ENCODE assay signal across 1 cellular context in the genomic region with DNA sequence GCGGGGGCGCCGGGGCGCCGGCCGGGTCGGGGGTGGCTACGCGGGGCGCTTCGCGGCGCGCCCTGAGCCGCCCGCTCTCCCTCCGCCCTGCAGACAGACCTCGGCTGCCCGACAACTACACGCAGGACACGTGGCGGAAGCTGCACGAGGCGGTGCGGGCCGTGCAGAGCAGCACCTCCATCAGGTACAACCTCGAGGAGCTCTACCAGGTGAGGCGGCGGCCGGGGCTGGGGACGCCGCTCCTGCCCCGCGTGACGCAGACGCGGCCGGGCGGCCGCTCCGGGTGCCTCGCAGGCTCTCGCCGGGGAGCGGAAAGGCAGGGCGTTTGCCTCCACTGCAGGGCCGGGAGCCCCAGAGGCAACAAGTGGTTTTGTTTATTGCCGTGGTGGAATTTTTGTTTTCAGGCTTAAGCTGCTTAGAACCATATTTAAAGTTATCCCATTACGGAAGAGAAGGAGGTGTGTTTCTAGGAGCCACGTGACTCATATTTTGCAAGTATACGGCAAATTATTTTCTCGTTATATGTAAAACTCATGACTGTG.
A peak's percentile ranks its signal among the peaks of the same experiment; 100 is the strongest.
TF ChIP-seq lines count a peak whose summit lies in the region.

No MANE protein-coding gene starts in this region.

TF ChIP-seq in HepG2, 621 proteins besides CTCF, POLR2A, EP300 and RAD21 (continued from another document and continues in another):
- TF ChIP-seq MEIS1 (CRISPR knock-in tag; IDR thresholded peaks at IDR 0.05; ENCODE audit: borderline replicate concordance) (no peak), ZNF792 (CRISPR knock-in tag; IDR thresholded peaks at IDR 0.05) (no peak), FOXP1 (IDR thresholded peaks at IDR 0.05) (no peak), FOXP1 (CRISPR knock-in tag; IDR thresholded peaks at IDR 0.05) (no peak), MED1 (CRISPR knock-in tag; IDR thresholded peaks at IDR 0.05) (no peak), NONO (IDR thresholded peaks at IDR 0.05) (no peak), NONO (CRISPR knock-in tag; conservative IDR thresholded peaks at IDR 0.05) (no peak), ZFP36L2 (CRISPR knock-in tag; IDR thresholded peaks at IDR 0.05) (no peak), CENPX (CRISPR knock-in tag; IDR thresholded peaks at IDR 0.05) (no peak), SYNCRIP (IDR thresholded peaks at IDR 0.05; ENCODE audit: insufficient read depth, low read depth, low read length) (no peak), ZNF670 (CRISPR knock-in tag; IDR thresholded peaks at IDR 0.05; ENCODE audit: borderline replicate concordance) (no peak), BRCA1 (CRISPR knock-in tag; IDR thresholded peaks at IDR 0.05) (no peak), KLF9 (CRISPR knock-in tag; IDR thresholded peaks at IDR 0.05; ENCODE audit: low read depth) (no peak), ISX (CRISPR knock-in tag; conservative IDR thresholded peaks at IDR 0.05) (0 out of 2 replicates have a peak, but pooled peaks have one; percentile 77), ZNF282 (IDR thresholded peaks at IDR 0.05; ENCODE audit: partially characterized antibody) (no peak), GPN1 (CRISPR knock-in tag; IDR thresholded peaks at IDR 0.05; ENCODE audit: borderline replicate concordance) (no peak), MXD4 (CRISPR knock-in tag; IDR thresholded peaks at IDR 0.05) (peak; percentile 83), ZNF251 (CRISPR knock-in tag; IDR thresholded peaks at IDR 0.05) (no peak), KDM5A (IDR thresholded peaks at IDR 0.05; ENCODE audit: borderline replicate concordance, low read length) (peak; percentile 26; the same call in 1 of the 2 replicates), ZNF143 (CRISPR knock-in tag; IDR thresholded peaks at IDR 0.05) (no peak), ZNF605 (CRISPR knock-in tag; IDR thresholded peaks at IDR 0.05) (no peak), SAFB2 (CRISPR knock-in tag; IDR thresholded peaks at IDR 0.05; ENCODE audit: borderline replicate concordance, low read depth) (no peak), NBN (conservative IDR thresholded peaks at IDR 0.05) (no peak), ZNF557 (CRISPR knock-in tag; IDR thresholded peaks at IDR 0.05) (peak; percentile 51; the same call in 1 of the 2 replicates), ZNF274 (CRISPR knock-in tag; IDR thresholded peaks at IDR 0.05) (peak; percentile 64; the same call in 1 of the 2 replicates), MTF2 (CRISPR knock-in tag; IDR thresholded peaks at IDR 0.05; ENCODE audit: borderline replicate concordance) (no peak), MBD4 (IDR thresholded peaks at IDR 0.05; ENCODE audit: borderline replicate concordance, low read length) (no peak), ZNF775 (CRISPR knock-in tag; IDR thresholded peaks at IDR 0.05; ENCODE audit: borderline replicate concordance) (no peak), ZNF510 (CRISPR knock-in tag; IDR thresholded peaks at IDR 0.05; ENCODE audit: low read depth) (no peak), ZNF326 (CRISPR knock-in tag; IDR thresholded peaks at IDR 0.05; ENCODE audit: borderline replicate concordance) (no peak)
- TF ChIP-seq, protein P1, sequence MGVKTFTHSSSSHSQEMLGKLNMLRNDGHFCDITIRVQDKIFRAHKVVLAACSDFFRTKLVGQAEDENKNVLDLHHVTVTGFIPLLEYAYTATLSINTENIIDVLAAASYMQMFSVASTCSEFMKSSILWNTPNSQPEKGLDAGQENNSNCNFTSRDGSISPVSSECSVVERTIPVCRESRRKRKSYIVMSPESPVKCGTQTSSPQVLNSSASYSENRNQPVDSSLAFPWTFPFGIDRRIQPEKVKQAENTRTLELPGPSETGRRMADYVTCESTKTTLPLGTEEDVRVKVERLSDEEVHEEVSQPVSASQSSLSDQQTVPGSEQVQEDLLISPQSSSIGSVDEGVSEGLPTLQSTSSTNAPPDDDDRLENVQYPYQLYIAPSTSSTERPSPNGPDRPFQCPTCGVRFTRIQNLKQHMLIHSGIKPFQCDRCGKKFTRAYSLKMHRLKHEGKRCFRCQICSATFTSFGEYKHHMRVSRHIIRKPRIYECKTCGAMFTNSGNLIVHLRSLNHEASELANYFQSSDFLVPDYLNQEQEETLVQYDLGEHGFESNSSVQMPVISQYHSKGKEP (CRISPR knock-in tag; IDR thresholded peaks at IDR 0.05) = 0 out of 2 replicates have a peak, but pooled peaks have one; percentile 70
- TF ChIP-seq, protein P2, sequence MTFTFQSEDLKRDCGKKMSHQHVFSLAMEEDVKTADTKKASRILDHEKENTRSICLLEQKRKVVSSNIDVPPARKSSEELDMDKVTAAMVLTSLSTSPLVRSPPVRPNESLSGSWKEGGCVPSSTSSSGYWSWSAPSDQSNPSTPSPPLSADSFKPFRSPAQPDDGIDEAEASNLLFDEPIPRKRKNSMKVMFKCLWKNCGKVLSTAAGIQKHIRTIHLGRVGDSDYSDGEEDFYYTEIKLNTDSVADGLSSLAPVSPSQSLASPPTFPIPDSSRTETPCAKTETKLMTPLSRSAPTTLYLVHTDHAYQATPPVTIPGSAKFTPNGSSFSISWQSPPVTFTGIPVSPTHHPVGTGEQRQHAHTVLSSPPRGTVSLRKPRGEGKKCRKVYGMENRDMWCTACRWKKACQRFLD (CRISPR knock-in tag; IDR thresholded peaks at IDR 0.05; ENCODE audit: borderline replicate concordance) = no peak; the same call in 1 of the 2 replicates
- TF ChIP-seq, protein P3, sequence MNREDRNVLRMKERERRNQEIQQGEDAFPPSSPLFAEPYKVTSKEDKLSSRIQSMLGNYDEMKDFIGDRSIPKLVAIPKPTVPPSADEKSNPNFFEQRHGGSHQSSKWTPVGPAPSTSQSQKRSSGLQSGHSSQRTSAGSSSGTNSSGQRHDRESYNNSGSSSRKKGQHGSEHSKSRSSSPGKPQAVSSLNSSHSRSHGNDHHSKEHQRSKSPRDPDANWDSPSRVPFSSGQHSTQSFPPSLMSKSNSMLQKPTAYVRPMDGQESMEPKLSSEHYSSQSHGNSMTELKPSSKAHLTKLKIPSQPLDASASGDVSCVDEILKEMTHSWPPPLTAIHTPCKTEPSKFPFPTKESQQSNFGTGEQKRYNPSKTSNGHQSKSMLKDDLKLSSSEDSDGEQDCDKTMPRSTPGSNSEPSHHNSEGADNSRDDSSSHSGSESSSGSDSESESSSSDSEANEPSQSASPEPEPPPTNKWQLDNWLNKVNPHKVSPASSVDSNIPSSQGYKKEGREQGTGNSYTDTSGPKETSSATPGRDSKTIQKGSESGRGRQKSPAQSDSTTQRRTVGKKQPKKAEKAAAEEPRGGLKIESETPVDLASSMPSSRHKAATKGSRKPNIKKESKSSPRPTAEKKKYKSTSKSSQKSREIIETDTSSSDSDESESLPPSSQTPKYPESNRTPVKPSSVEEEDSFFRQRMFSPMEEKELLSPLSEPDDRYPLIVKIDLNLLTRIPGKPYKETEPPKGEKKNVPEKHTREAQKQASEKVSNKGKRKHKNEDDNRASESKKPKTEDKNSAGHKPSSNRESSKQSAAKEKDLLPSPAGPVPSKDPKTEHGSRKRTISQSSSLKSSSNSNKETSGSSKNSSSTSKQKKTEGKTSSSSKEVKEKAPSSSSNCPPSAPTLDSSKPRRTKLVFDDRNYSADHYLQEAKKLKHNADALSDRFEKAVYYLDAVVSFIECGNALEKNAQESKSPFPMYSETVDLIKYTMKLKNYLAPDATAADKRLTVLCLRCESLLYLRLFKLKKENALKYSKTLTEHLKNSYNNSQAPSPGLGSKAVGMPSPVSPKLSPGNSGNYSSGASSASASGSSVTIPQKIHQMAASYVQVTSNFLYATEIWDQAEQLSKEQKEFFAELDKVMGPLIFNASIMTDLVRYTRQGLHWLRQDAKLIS (CRISPR knock-in tag; IDR thresholded peaks at IDR 0.05) = no peak
- TF ChIP-seq, protein P4, sequence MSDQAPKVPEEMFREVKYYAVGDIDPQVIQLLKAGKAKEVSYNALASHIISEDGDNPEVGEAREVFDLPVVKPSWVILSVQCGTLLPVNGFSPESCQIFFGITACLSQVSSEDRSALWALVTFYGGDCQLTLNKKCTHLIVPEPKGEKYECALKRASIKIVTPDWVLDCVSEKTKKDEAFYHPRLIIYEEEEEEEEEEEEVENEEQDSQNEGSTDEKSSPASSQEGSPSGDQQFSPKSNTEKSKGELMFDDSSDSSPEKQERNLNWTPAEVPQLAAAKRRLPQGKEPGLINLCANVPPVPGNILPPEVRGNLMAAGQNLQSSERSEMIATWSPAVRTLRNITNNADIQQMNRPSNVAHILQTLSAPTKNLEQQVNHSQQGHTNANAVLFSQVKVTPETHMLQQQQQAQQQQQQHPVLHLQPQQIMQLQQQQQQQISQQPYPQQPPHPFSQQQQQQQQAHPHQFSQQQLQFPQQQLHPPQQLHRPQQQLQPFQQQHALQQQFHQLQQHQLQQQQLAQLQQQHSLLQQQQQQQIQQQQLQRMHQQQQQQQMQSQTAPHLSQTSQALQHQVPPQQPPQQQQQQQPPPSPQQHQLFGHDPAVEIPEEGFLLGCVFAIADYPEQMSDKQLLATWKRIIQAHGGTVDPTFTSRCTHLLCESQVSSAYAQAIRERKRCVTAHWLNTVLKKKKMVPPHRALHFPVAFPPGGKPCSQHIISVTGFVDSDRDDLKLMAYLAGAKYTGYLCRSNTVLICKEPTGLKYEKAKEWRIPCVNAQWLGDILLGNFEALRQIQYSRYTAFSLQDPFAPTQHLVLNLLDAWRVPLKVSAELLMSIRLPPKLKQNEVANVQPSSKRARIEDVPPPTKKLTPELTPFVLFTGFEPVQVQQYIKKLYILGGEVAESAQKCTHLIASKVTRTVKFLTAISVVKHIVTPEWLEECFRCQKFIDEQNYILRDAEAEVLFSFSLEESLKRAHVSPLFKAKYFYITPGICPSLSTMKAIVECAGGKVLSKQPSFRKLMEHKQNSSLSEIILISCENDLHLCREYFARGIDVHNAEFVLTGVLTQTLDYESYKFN (CRISPR knock-in tag; conservative IDR thresholded peaks at IDR 0.05) = no peak
- TF ChIP-seq, protein P5, sequence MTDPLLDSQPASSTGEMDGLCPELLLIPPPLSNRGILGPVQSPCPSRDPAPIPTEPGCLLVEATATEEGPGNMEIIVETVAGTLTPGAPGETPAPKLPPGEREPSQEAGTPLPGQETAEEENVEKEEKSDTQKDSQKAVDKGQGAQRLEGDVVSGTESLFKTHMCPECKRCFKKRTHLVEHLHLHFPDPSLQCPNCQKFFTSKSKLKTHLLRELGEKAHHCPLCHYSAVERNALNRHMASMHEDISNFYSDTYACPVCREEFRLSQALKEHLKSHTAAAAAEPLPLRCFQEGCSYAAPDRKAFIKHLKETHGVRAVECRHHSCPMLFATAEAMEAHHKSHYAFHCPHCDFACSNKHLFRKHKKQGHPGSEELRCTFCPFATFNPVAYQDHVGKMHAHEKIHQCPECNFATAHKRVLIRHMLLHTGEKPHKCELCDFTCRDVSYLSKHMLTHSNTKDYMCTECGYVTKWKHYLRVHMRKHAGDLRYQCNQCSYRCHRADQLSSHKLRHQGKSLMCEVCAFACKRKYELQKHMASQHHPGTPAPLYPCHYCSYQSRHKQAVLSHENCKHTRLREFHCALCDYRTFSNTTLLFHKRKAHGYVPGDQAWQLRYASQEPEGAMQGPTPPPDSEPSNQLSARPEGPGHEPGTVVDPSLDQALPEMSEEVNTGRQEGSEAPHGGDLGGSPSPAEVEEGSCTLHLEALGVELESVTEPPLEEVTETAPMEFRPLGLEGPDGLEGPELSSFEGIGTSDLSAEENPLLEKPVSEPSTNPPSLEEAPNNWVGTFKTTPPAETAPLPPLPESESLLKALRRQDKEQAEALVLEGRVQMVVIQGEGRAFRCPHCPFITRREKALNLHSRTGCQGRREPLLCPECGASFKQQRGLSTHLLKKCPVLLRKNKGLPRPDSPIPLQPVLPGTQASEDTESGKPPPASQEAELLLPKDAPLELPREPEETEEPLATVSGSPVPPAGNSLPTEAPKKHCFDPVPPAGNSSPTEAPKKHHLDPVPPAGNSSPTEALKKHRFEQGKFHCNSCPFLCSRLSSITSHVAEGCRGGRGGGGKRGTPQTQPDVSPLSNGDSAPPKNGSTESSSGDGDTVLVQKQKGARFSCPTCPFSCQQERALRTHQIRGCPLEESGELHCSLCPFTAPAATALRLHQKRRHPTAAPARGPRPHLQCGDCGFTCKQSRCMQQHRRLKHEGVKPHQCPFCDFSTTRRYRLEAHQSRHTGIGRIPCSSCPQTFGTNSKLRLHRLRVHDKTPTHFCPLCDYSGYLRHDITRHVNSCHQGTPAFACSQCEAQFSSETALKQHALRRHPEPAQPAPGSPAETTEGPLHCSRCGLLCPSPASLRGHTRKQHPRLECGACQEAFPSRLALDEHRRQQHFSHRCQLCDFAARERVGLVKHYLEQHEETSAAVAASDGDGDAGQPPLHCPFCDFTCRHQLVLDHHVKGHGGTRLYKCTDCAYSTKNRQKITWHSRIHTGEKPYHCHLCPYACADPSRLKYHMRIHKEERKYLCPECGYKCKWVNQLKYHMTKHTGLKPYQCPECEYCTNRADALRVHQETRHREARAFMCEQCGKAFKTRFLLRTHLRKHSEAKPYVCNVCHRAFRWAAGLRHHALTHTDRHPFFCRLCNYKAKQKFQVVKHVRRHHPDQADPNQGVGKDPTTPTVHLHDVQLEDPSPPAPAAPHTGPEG (CRISPR knock-in tag; IDR thresholded peaks at IDR 0.05) = peak; percentile 75; the same call in 1 of the 2 replicates
- TF ChIP-seq, protein P6, sequence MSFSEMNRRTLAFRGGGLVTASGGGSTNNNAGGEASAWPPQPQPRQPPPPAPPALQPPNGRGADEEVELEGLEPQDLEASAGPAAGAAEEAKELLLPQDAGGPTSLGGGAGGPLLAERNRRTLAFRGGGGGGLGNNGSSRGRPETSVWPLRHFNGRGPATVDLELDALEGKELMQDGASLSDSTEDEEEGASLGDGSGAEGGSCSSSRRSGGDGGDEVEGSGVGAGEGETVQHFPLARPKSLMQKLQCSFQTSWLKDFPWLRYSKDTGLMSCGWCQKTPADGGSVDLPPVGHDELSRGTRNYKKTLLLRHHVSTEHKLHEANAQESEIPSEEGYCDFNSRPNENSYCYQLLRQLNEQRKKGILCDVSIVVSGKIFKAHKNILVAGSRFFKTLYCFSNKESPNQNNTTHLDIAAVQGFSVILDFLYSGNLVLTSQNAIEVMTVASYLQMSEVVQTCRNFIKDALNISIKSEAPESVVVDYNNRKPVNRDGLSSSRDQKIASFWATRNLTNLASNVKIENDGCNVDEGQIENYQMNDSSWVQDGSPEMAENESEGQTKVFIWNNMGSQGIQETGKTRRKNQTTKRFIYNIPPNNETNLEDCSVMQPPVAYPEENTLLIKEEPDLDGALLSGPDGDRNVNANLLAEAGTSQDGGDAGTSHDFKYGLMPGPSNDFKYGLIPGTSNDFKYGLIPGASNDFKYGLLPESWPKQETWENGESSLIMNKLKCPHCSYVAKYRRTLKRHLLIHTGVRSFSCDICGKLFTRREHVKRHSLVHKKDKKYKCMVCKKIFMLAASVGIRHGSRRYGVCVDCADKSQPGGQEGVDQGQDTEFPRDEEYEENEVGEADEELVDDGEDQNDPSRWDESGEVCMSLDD (CRISPR knock-in tag; IDR thresholded peaks at IDR 0.05; ENCODE audit: borderline replicate concordance) = no peak
- TF ChIP-seq, protein P7, sequence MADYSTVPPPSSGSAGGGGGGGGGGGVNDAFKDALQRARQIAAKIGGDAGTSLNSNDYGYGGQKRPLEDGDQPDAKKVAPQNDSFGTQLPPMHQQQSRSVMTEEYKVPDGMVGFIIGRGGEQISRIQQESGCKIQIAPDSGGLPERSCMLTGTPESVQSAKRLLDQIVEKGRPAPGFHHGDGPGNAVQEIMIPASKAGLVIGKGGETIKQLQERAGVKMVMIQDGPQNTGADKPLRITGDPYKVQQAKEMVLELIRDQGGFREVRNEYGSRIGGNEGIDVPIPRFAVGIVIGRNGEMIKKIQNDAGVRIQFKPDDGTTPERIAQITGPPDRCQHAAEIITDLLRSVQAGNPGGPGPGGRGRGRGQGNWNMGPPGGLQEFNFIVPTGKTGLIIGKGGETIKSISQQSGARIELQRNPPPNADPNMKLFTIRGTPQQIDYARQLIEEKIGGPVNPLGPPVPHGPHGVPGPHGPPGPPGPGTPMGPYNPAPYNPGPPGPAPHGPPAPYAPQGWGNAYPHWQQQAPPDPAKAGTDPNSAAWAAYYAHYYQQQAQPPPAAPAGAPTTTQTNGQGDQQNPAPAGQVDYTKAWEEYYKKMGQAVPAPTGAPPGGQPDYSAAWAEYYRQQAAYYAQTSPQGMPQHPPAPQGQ (CRISPR knock-in tag; IDR thresholded peaks at IDR 0.05; ENCODE audit: borderline replicate concordance) = no peak
